Comparison of ENCODE assay signal across 12 cellular contexts in genomic region chr14:69710378-69710777, GRCh38. TPM values are rescaled to one million over a fixed set of nuclear protein-coding genes. Genes with fewer than 3 reads are reported as not detected.
A peak's percentile ranks its signal among the peaks of the same experiment; 100 is the strongest.
DNase-seq lines count a peak whose midpoint lies in the region; ATAC-seq and TF ChIP-seq lines count a peak whose summit lies in the region.
"Had no signal": no experiment of that assay in that cellular context is flagged by ENCODE, and none has a peak within 500 bp of the region (broad histone marks: within the 10 kb centered on the region; RNA-seq: fewer than 3 reads in every experiment).

No MANE protein-coding gene starts in this region.

- no peak for TF ChIP-seq EP300 in sigmoid colon (IDR thresholded peaks at IDR 0.05)

- H3K27ac ChIP-seq in esophagus squamous epithelium (peak overlapping the region in 3 of 4 donors; percentile 84 to 92 (median 90)), sigmoid colon (peak overlapping the region in 3 of 4 donors; percentile 69 to 74 (median 70))
- H3K27ac ChIP-seq: A549 had no signal

- ATAC-seq in GM21576 (IDR thresholded peaks at IDR 0.05; ENCODE audit: unreplicated experiment) (no peak), GM19463 (IDR thresholded peaks at IDR 0.05; ENCODE audit: unreplicated experiment) (no peak)
- ATAC-seq: A549; effector memory CD8-positive, alpha-beta T cell had no signal

- no peaks in the 10 kb centered on the region for H3K9me3 ChIP-seq in esophagus squamous epithelium
- H3K9me3 ChIP-seq in sigmoid colon, result no peaks in the 10 kb centered on the region
- H3K9me3 ChIP-seq: A549 had no signal

- H3K27ac Mint-ChIP-seq in T-helper 1 cell treated with Interleukin-12 subunit alpha and Interleukin-12 subunit beta and Interleukin-4 antibody, amounts not matched to agents 30 μg/mL and 1 μg/mL, for 36 hours, result peak overlapping the region; percentile 55

- H3K4me3 ChIP-seq in esophagus squamous epithelium (no peak overlapping the region), sigmoid colon (no peak overlapping the region)
- H3K4me3 ChIP-seq: A549 had no signal

- intact Hi-C loops in esophagus squamous epithelium (cut with DNase I), result no loop called here
- intact Hi-C loops in sigmoid colon (cut with DNase I), result no loop called here

- TF ChIP-seq POLR2A in esophagus squamous epithelium (IDR thresholded peaks at IDR 0.05) (no peak), sigmoid colon (IDR thresholded peaks at IDR 0.05) (no peak)

- peaks cover 47 to 76% (median 59%) of the 10 kb centered on the region in 3 donors for H3K4me1 ChIP-seq in esophagus squamous epithelium
- peaks cover 0 to 33% (median 31%) of the 10 kb centered on the region in 4 donors for H3K4me1 ChIP-seq in sigmoid colon

- peaks cover 65% of the 10 kb centered on the region for H3K36me3 Mint-ChIP-seq in T-helper 1 cell treated with Interleukin-12 subunit alpha and Interleukin-12 subunit beta and Interleukin-4 antibody, amounts not matched to agents 30 μg/mL and 1 μg/mL, for 36 hours (ENCODE audit: low read depth)

- no peaks in the 10 kb centered on the region for H3K9me3 Mint-ChIP-seq in T-helper 1 cell treated with Interleukin-12 subunit alpha and Interleukin-12 subunit beta and Interleukin-4 antibody, amounts not matched to agents 30 μg/mL and 1 μg/mL, for 36 hours
- H3K9me3 Mint-ChIP-seq: effector memory CD8-positive, alpha-beta T cell had no signal

- DNase-seq in T-helper 1 cell (no peak), NOMO-1 treated with dmso at 0.1 percent for 144 hours (lab: John Stamatoyannopoulos, UW; ENCODE audit: unreplicated experiment) (peak; percentile 12), esophagus squamous epithelium (lab: John Stamatoyannopoulos, UW) (no peak), sigmoid colon (no peak), inferior parietal cortex (ENCODE audit: extremely low spot score) (no peak)
- DNase-seq: activated gamma-delta T cell; effector memory CD8-positive, alpha-beta T cell; stimulated activated CD4-positive, alpha-beta T cell treated with anti-CD3 and anti-CD28 coated beads, Interleukin-12 subunit alpha, Interleukin-12 subunit beta, amount 100 ng/mL, for 4 hours had no signal

- no peak for TF ChIP-seq CTCF in esophagus squamous epithelium (IDR thresholded peaks at IDR 0.05)
- TF ChIP-seq CTCF in sigmoid colon (IDR thresholded peaks at IDR 0.05), result no peak

- no peaks in the 10 kb centered on the region for H3K27me3 ChIP-seq in esophagus squamous epithelium
- H3K27me3 ChIP-seq in sigmoid colon, result no peaks in the 10 kb centered on the region

- H3K4me3 Mint-ChIP-seq in T-helper 1 cell treated with Interleukin-12 subunit alpha and Interleukin-12 subunit beta and Interleukin-4 antibody, amounts not matched to agents 30 μg/mL and 1 μg/mL, for 36 hours, result no peak overlapping the region
- H3K4me3 Mint-ChIP-seq: effector memory CD8-positive, alpha-beta T cell had no signal

- H3K36me3 ChIP-seq in esophagus squamous epithelium (peaks cover 5 to 73% (median 39%) of the 10 kb centered on the region in 3 donors), sigmoid colon (peaks cover 9 to 61% (median 21%) of the 10 kb centered on the region in 4 donors)

- H3K27me3 Mint-ChIP-seq in T-helper 1 cell treated with Interleukin-12 subunit alpha and Interleukin-12 subunit beta and Interleukin-4 antibody, amounts not matched to agents 30 μg/mL and 1 μg/mL, for 36 hours (ENCODE audit: low read depth), result no peaks in the 10 kb centered on the region
- H3K27me3 Mint-ChIP-seq: effector memory CD8-positive, alpha-beta T cell had no signal

- 53% methylated on average over 1 of the region's 1 CpG for WGBS in esophagus squamous epithelium, 2 donors
- 63 to 79% methylated on average over 1 of the region's 1 CpG for WGBS in sigmoid colon, 2 donors

- H3K4me1 Mint-ChIP-seq in T-helper 1 cell treated with Interleukin-12 subunit alpha and Interleukin-12 subunit beta and Interleukin-4 antibody, amounts not matched to agents 30 μg/mL and 1 μg/mL, for 36 hours (ENCODE audit: low read depth), result peaks cover 73% of the 10 kb centered on the region

RNA-seq across cellular contexts. Expression of gene SRSF5, which starts 56.6 kb away (rescaled TPM):
- total RNA-seq in esophagus squamous epithelium, result 100 to 1,000 TPM in 3 of 4 donors, 10 to 100 TPM in 1; 94.3 to 382 (median 173) TPM
- total RNA-seq in sigmoid colon, result 100 to 1,000 TPM; 263 to 366 (median 303) TPM
- polyA plus RNA-seq in sigmoid colon, result 100 to 1,000 TPM; 211 to 338 (median 288) TPM
